In genomic region chr10:22828712-22829111, GRCh38 we compare ENCODE assay signal across 7 cellular contexts.
DNase-seq lines count a peak whose midpoint lies in the region; TF ChIP-seq lines count a peak whose summit lies in the region.
"Not testable (repeated sequence)": the region's sequence is repeated elsewhere in the genome, so short reads cannot be mapped to it uniquely, and the experiment has no call there.

No MANE protein-coding gene starts in this region.

- H3K4me3 ChIP-seq in cardiac fibroblast (replicated peaks in 1 of 2; ENCODE audit: low read depth in 2 of 2, low read length in 2 of 2); left ventricle myocardium inferior: not testable (repeated sequence)

- not testable (repeated sequence) for H3K36me3 ChIP-seq in left ventricle myocardium inferior

- not testable (repeated sequence) for H3K27me3 ChIP-seq in left ventricle myocardium inferior (ENCODE audit: low read depth)

- peak; percentile 11 for DNase-seq in EH (ENCODE audit: low read depth)
- DNase-seq in LHCN-M2 (ENCODE audit: low read depth), result peak; percentile 62
- DNase-seq in amniotic epithelial cell (ENCODE audit: low read depth), result peak; percentile 14
- DNase-seq in cardiac fibroblast (ENCODE audit: low read depth in 2 of 2), result peak; percentile 37 to 44
- DNase-seq in fibroblast of peridontal ligament (ENCODE audit: extremely low read depth), result peak; percentile 62
- not testable (repeated sequence) for DNase-seq in left ventricle myocardium inferior
- DNase-seq in stromal cell of bone marrow (ENCODE audit: low read depth), result peak; percentile 22

- H3K27ac ChIP-seq in left ventricle myocardium inferior (replicated peaks), result peak overlapping the region; percentile 25

- H3K9me3 ChIP-seq in left ventricle myocardium inferior (replicated peaks), result not testable (repeated sequence)

- TF ChIP-seq CTCF in cardiac fibroblast (IDR thresholded peaks at IDR 0.05; ENCODE audit: low read depth, low read length); left ventricle myocardium inferior (IDR thresholded peaks at IDR 0.05; ENCODE audit: borderline replicate concordance): not testable (repeated sequence)

- not testable (repeated sequence) for H3K4me1 ChIP-seq in left ventricle myocardium inferior

- intact Hi-C loops in left ventricle myocardium inferior (cut with micrococcal nuclease), result not testable (repeated sequence)
